10 cellular contexts compared by ENCODE assay signal in the genomic region with DNA sequence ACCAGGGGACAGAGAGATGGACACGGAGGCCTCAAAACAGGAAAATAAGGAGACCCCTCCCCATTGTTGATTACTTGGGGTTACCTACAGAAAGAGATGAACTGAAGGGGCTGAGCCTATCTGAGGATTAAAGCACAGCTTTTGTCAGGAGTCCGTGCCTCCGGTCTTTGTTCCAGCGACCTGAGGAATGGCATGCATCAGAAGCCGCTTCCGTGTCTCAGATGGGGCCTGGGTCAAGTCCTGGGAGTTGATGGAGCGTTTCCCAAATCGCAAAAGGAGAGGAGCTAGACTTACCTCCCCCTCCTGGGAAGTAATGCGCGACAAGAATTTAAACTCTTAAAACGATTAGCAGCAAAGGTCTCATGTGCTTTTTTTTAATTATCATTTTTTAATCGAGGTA. TPM values are rescaled to one million over a fixed set of nuclear protein-coding genes. Genes with fewer than 3 reads are reported as not detected.
A peak's percentile ranks its signal among the peaks of the same experiment; 100 is the strongest.
DNase-seq lines count a peak whose midpoint lies in the region; ATAC-seq, FAIRE-seq and TF ChIP-seq lines count a peak whose summit lies in the region.
"Had no signal": no experiment of that assay in that cellular context is flagged by ENCODE, and none has a peak within 500 bp of the region (broad histone marks: within the 10 kb centered on the region; RNA-seq: fewer than 3 reads in every experiment).

No MANE protein-coding gene starts in this region.

- H3K4me3 ChIP-seq in heart left ventricle (peak overlapping the region in 10 of 12 donors; percentile 14 to 65 (median 54)), astrocyte of the cerebellum (ENCODE audit: low read depth, low read length) (peak overlapping the region; percentile 53), upper lobe of right lung (peak overlapping the region; percentile 45), HepG2 (replicated peaks in 1 of 3; ENCODE audit: insufficient read depth in 1 of 3, low read depth in 2 of 3, low read length in 3 of 3) (no peak overlapping the region; a peak in 1 of 6 replicates)

- in situ Hi-C loops in astrocyte of the cerebellum (cut with HindIII; ENCODE audit: low sequenced_read_pairs): no loop called here
- in situ Hi-C loops in HepG2 (cut with HindIII; ENCODE audit: extremely low pct_ligation_motif_present, low pct_unique_long_range_greater_than_20kb): no loop called here

- H3K36me3 ChIP-seq in heart left ventricle (no peaks in the 10 kb centered on the region), upper lobe of right lung (no peaks in the 10 kb centered on the region), HepG2 (replicated peaks in 1 of 2; ENCODE audit: control insufficient read depth in 1 of 2, insufficient read depth in 2 of 2, low read length in 2 of 2) (no peaks in the 10 kb centered on the region)

- H3K27me3 ChIP-seq in heart left ventricle (peaks cover 9 to 63% (median 30%) of the 10 kb centered on the region in 9 donors), upper lobe of right lung (peaks cover 41% of the 10 kb centered on the region), HepG2 (ENCODE audit: control insufficient read depth in 1 of 2, insufficient read depth in 2 of 2, low read length in 2 of 2) (peaks cover 3 to 50% of the 10 kb centered on the region in 2 experiments; a peak in 4 of 5 replicates)

- H2AFZ ChIP-seq in HepG2 (ENCODE audit: low read length): no peak overlapping the region

- H3K27me3 Mint-ChIP-seq in memory B cell: peaks cover 21% of the 10 kb centered on the region

- BruUV-seq in HepG2 (replicated peaks; lab: Mats Ljungman, UMichigan): no TSS peak

- H3K27ac Mint-ChIP-seq in memory B cell: no peak overlapping the region

- H3K4me1 Mint-ChIP-seq in memory B cell: peaks cover 4% of the 10 kb centered on the region

- no peak for FAIRE-seq in HepG2 (lab: Jason Lieb, UNC)
- FAIRE-seq: endothelial cell of umbilical vein had no signal

- TF ChIP-seq POLR2A in heart left ventricle (IDR thresholded peaks at IDR 0.05): no peak
- TF ChIP-seq POLR2A in HepG2 (IDR thresholded peaks at IDR 0.05; ENCODE audit: insufficient read depth in 1 of 2, low read depth in 2 of 2, low read length in 2 of 2): no peak

- ATAC-seq in heart left ventricle (no peak), left ventricle myocardium superior (no peak), memory B cell (ENCODE audit: low read depth) (no peak), upper lobe of right lung (no peak), HG03095 (IDR thresholded peaks at IDR 0.05; ENCODE audit: unreplicated experiment) (no peak), HepG2 (no peak)

- CTCF ChIA-PET in HepG2 (lab: Yijun Ruan, JAX; ENCODE audit: low intra/inter-chr PET ratio, low total read pairs): no interaction called here

- no peak overlapping the region for H3K9ac ChIP-seq in HepG2 (ENCODE audit: insufficient read depth, low read depth, low read length)

- H3K9me3 Mint-ChIP-seq in memory B cell: no peaks in the 10 kb centered on the region

- no peaks in the 10 kb centered on the region for H4K20me1 ChIP-seq in HepG2 (ENCODE audit: insufficient read depth, low read length)

- POLR2A ChIA-PET in HepG2 (lab: Yijun Ruan, JAX): no interaction called here

- no peak for TF ChIP-seq RAD21 in HepG2 (CRISPR knock-in tag; IDR thresholded peaks at IDR 0.05)

- H3K27ac ChIP-seq in heart left ventricle: no peak overlapping the region
- no peak overlapping the region for H3K27ac ChIP-seq in upper lobe of right lung
- H3K27ac ChIP-seq in HepG2 (ENCODE audit: extremely low read length, insufficient read depth, low read length): no peak overlapping the region

- WGBS in heart left ventricle, 4 donors: 32 to 48% (median 44%) methylated on average over 12 of the region's 12 CpGs
- 62% methylated on average over 12 of the region's 12 CpGs for WGBS in HepG2 (ENCODE audit: low lambda C conversion rate)

- DNase-seq in heart left ventricle (no peak), left ventricle myocardium superior (no peak), astrocyte of the cerebellum (ENCODE audit: low read depth) (no peak), memory B cell (ENCODE audit: low spot score in 2 of 2) (no peak), upper lobe of right lung (no peak), SHP77 treated with DMSO at 0.1 percent for 48 hours (lab: John Stamatoyannopoulos, UW) (no peak), HepG2 (ENCODE audit: low spot score) (no peak)
- DNase-seq: activated CD4-positive, alpha-beta T cell treated with anti-CD3 and anti-CD28 coated beads for 1 hour had no signal

- no peak overlapping the region for H3K4me2 ChIP-seq in HepG2 (ENCODE audit: low read depth, low read length)

- peaks cover 0 to 21% (median 1%) of the 10 kb centered on the region in 12 donors for H3K4me1 ChIP-seq in heart left ventricle
- H3K4me1 ChIP-seq in upper lobe of right lung: no peaks in the 10 kb centered on the region
- H3K4me1 ChIP-seq in HepG2 (ENCODE audit: insufficient read depth, low read length): no peaks in the 10 kb centered on the region

- peak overlapping the region; percentile 66 for H3K4me3 Mint-ChIP-seq in memory B cell

- H3K36me3 Mint-ChIP-seq in memory B cell: no peaks in the 10 kb centered on the region

- H3K79me2 ChIP-seq in HepG2 (ENCODE audit: insufficient read depth, low read length): no peaks in the 10 kb centered on the region

- TF ChIP-seq EP300 in HepG2 (IDR thresholded peaks at IDR 0.05; ENCODE audit: low read depth in 2 of 2, low read length in 2 of 2) (no peak), HepG2 (CRISPR knock-in tag; IDR thresholded peaks at IDR 0.05; ENCODE audit: borderline replicate concordance) (no peak)

- H3K9me3 ChIP-seq in heart left ventricle (no peaks in the 10 kb centered on the region), upper lobe of right lung (no peaks in the 10 kb centered on the region), HepG2 (ENCODE audit: low read length) (no peaks in the 10 kb centered on the region)

- no peak for TF ChIP-seq CTCF in heart left ventricle (IDR thresholded peaks at IDR 0.05)
- TF ChIP-seq CTCF in astrocyte of the cerebellum (IDR thresholded peaks at IDR 0.05; ENCODE audit: low read depth, low read length, missing control alignments): no peak
- no peak for TF ChIP-seq CTCF in upper lobe of right lung (IDR thresholded peaks at IDR 0.05)
- TF ChIP-seq CTCF in HepG2 (CRISPR knock-in tag; IDR thresholded peaks at IDR 0.05): no peak

- intact Hi-C loops in heart left ventricle (cut with DNase I): loop anchor here in 1 of 10 donors (5.0 kb wide), 1 partner anchor 206 kb away; no protein-coding TSS in a partner anchor
- intact Hi-C loops in left ventricle myocardium superior (cut with micrococcal nuclease): no loop called here
- intact Hi-C loops in upper lobe of right lung (cut with DNase I): loop anchor here (10.0 kb wide), 1 partner anchor 244 kb away; no protein-coding TSS in a partner anchor
- intact Hi-C loops in HepG2 (cut with micrococcal nuclease; ENCODE audit: unreplicated experiment): no loop called here

RNA-seq across cellular contexts. Expression of a gene that starts 1.0 kb away (rescaled TPM):
- total RNA-seq in heart left ventricle (10 to 100 TPM in 2 of 9 donors, 1 to 10 TPM in 6, under 1 TPM in 1; 0.82 to 37.1 (median 4.7) TPM), left ventricle myocardium superior (6.8 TPM), upper lobe of right lung (9.9 TPM), HepG2 (2016; rRNA removed; fragmentation: Illumina TruSeq; extraction: Trizol) (not detected in 2 replicates)
- polyA plus RNA-seq in heart left ventricle (1 to 10 TPM in 1 of 2 donors, under 1 TPM in 1; 0.91 to 6.3 TPM), HepG2 (2011; rRNA removed) (0.03 TPM in 1 of 2 replicates, not detected in the other)
- total RNA-seq in HepG2 (2016; cell fraction: cytosol; rRNA removed; fragmentation: Illumina TruSeq; extraction: Trizol; ENCODE audit: low read depth): not detected in 2 replicates
- total RNA-seq in HepG2 (2016; cell fraction: insoluble cytoplasmic fraction; rRNA removed; fragmentation: Illumina TruSeq; extraction: Trizol): not detected in 2 replicates
- total RNA-seq in HepG2 (2016; cell fraction: membrane; rRNA removed; fragmentation: Illumina TruSeq; extraction: Trizol): not detected in 2 replicates
- not detected in 2 replicates for total RNA-seq in HepG2 (2016; cell fraction: nucleus; rRNA removed; fragmentation: Illumina TruSeq; extraction: Trizol)
- polyA plus RNA-seq in HepG2 (2011; cell fraction: cytosol; rRNA removed): not detected in 2 replicates
- not detected in 2 replicates for polyA plus RNA-seq in HepG2 (2011; cell fraction: nucleus; rRNA removed)
- not detected in 2 replicates for polyA plus RNA-seq in HepG2 (2012)
- not detected in 2 replicates for polyA plus RNA-seq in HepG2 (2016; cell fraction: cytosol; fragmentation: Illumina TruSeq; extraction: Trizol; ENCODE audit: low read depth)
- polyA plus RNA-seq in HepG2 (2016; cell fraction: insoluble cytoplasmic fraction; fragmentation: Illumina TruSeq; extraction: Trizol; ENCODE audit: low read depth): not detected in 2 replicates
- polyA plus RNA-seq in HepG2 (2016; cell fraction: membrane; fragmentation: Illumina TruSeq; extraction: Trizol; ENCODE audit: low read depth): not detected in 2 replicates
- not detected in 2 replicates for polyA plus RNA-seq in HepG2 (2016; cell fraction: nucleus; fragmentation: Illumina TruSeq; extraction: Trizol; ENCODE audit: insufficient read depth, low read depth)
- polyA minus RNA-seq in HepG2 (2011; rRNA and poly(A)+ RNA removed; ENCODE audit: low replicate concordance): 3.3 TPM in 1 of 2 replicates, not detected in the other
- polyA minus RNA-seq in HepG2 (2011; cell fraction: cytosol; rRNA and poly(A)+ RNA removed): not detected in 2 replicates
- polyA minus RNA-seq in HepG2 (2011; cell fraction: nucleus; rRNA and poly(A)+ RNA removed): not detected in 2 replicates

RNA-seq across cellular contexts. Expression of a gene that starts 40.6 kb away (rescaled TPM):
- 10 to 100 TPM in 1 of 9 donors, 1 to 10 TPM in 8; 1.4 to 12.7 (median 2.1) TPM for total RNA-seq in heart left ventricle
- 1 to 10 TPM; 1.3 to 2.1 TPM for polyA plus RNA-seq in heart left ventricle
- total RNA-seq in left ventricle myocardium superior: 2.3 TPM
- 22.6 TPM for total RNA-seq in upper lobe of right lung
- total RNA-seq in HepG2 (2016; rRNA removed; fragmentation: Illumina TruSeq; extraction: Trizol): 0.07 and 0.13 TPM in 2 replicates
- total RNA-seq in HepG2 (2016; cell fraction: cytosol; rRNA removed; fragmentation: Illumina TruSeq; extraction: Trizol; ENCODE audit: low read depth): 0.26 and 0.30 TPM in 2 replicates
- total RNA-seq in HepG2 (2016; cell fraction: insoluble cytoplasmic fraction; rRNA removed; fragmentation: Illumina TruSeq; extraction: Trizol): 0.09 and 0.12 TPM in 2 replicates
- 0.31 and 0.37 TPM in 2 replicates for total RNA-seq in HepG2 (2016; cell fraction: membrane; rRNA removed; fragmentation: Illumina TruSeq; extraction: Trizol)
- total RNA-seq in HepG2 (2016; cell fraction: nucleus; rRNA removed; fragmentation: Illumina TruSeq; extraction: Trizol): 0.22 and 0.28 TPM in 2 replicates
- 0.71 and 1.2 TPM in 2 replicates for polyA plus RNA-seq in HepG2 (2011; rRNA removed)
- polyA plus RNA-seq in HepG2 (2011; cell fraction: cytosol; rRNA removed): 0.46 and 0.68 TPM in 2 replicates
- polyA plus RNA-seq in HepG2 (2011; cell fraction: nucleus; rRNA removed): 1.00 and 1.5 TPM in 2 replicates
- 0.38 and 0.51 TPM in 2 replicates for polyA plus RNA-seq in HepG2 (2012)
- 0.01 TPM in 1 of 2 replicates, not detected in the other for polyA plus RNA-seq in HepG2 (2016; cell fraction: cytosol; fragmentation: Illumina TruSeq; extraction: Trizol; ENCODE audit: low read depth)
- polyA plus RNA-seq in HepG2 (2016; cell fraction: insoluble cytoplasmic fraction; fragmentation: Illumina TruSeq; extraction: Trizol; ENCODE audit: low read depth): not detected in 2 replicates
- polyA plus RNA-seq in HepG2 (2016; cell fraction: membrane; fragmentation: Illumina TruSeq; extraction: Trizol; ENCODE audit: low read depth): 0.02 TPM in 1 of 2 replicates, not detected in the other
- polyA plus RNA-seq in HepG2 (2016; cell fraction: nucleus; fragmentation: Illumina TruSeq; extraction: Trizol; ENCODE audit: insufficient read depth, low read depth): 0.04 TPM in 1 of 2 replicates, not detected in the other
- 2.8 and 25.2 TPM in 2 replicates for polyA minus RNA-seq in HepG2 (2011; rRNA and poly(A)+ RNA removed; ENCODE audit: low replicate concordance)
- 0.89 and 1.2 TPM in 2 replicates for polyA minus RNA-seq in HepG2 (2011; cell fraction: cytosol; rRNA and poly(A)+ RNA removed)
- polyA minus RNA-seq in HepG2 (2011; cell fraction: nucleus; rRNA and poly(A)+ RNA removed): 0.75 and 2.2 TPM in 2 replicates

Comparison
In these comparisons a context has a peak if more than half of its experiments do, and no peak if none do; other contexts are left out.
1. H3K4me3 ChIP-seq: peak in heart left ventricle (10 of 12), astrocyte of the cerebellum (single experiment) and upper lobe of right lung (single experiment); none in HepG2 (0 of 3).